ENCODE assay signal across 24 cellular contexts in genomic region chr11:124446926-124447325, GRCh38. TPM values are rescaled to one million over a fixed set of nuclear protein-coding genes. Genes with fewer than 3 reads are reported as not detected.
"Had no signal": no experiment of that assay in that cellular context is flagged by ENCODE, and none has a peak within 500 bp of the region (broad histone marks: within the 10 kb centered on the region; RNA-seq: fewer than 3 reads in every experiment).

No MANE protein-coding gene starts in this region.

- H3K27ac ChIP-seq: gastrocnemius medialis, thyroid gland had no signal

- H3K4me3 ChIP-seq: gastrocnemius medialis, thyroid gland had no signal

- DNase-seq: activated CD4-positive, alpha-beta memory T cell treated with anti-CD3 and anti-CD28 coated beads for 36 hours; activated CD4-positive, alpha-beta T cell treated with anti-CD3 and anti-CD28 coated beads for 48 hours; activated naive CD4-positive, alpha-beta T cell treated with Interleukin-2 at 50 U/mL for 16 hours; activated naive CD8-positive, alpha-beta T cell treated with anti-CD3 and anti-CD28 coated beads, Interleukin-2, amount 10 ng/mL, durations not matched to agents 7 days and 5 days; activated T-cell treated with anti-CD3 and anti-CD28 coated beads, Interleukin-2, amount 50 U/mL, for 48 hours; caudate nucleus; effector memory CD4-positive, alpha-beta T cell; gastrocnemius medialis; hippocampal formation; left ventricle myocardium superior; midbrain; natural killer cell; retina; stimulated activated CD4-positive, alpha-beta T cell treated with anti-CD3 and anti-CD28 coated beads, Interleukin-1b, Interleukin-23, amount 100 ng/mL, for 48 hours; substantia nigra; T-helper 1 cell; T-helper 9 cell; thyroid gland had no signal

- H3K9me3 ChIP-seq: gastrocnemius medialis, thyroid gland had no signal

- H3K36me3 ChIP-seq: gastrocnemius medialis, thyroid gland had no signal

- H3K4me1 ChIP-seq: gastrocnemius medialis, thyroid gland had no signal

- H3K27me3 ChIP-seq: gastrocnemius medialis, thyroid gland had no signal

RNA-seq across cellular contexts. Expression of gene OR8B8, which starts 1.4 kb away (rescaled TPM):
- total RNA-seq: activated CD4-positive, alpha-beta memory T cell treated with anti-CD3 and anti-CD28 coated beads for 36 hours; activated naive CD8-positive, alpha-beta T cell treated with anti-CD3 and anti-CD28 coated beads, Interleukin-2, amount 10 ng/mL, durations not matched to agents 7 days and 5 days; dermis microvascular lymphatic vessel endothelial cell; esophagus mucosa; gastrocnemius medialis; left ventricle myocardium superior; natural killer cell; osteoblast; posterior vena cava; skeletal muscle tissue; thyroid gland; ureter had no signal

RNA-seq across cellular contexts. Expression of gene OR8B4, which starts 22.3 kb away (rescaled TPM):
- total RNA-seq: activated CD4-positive, alpha-beta memory T cell treated with anti-CD3 and anti-CD28 coated beads for 36 hours; activated naive CD8-positive, alpha-beta T cell treated with anti-CD3 and anti-CD28 coated beads, Interleukin-2, amount 10 ng/mL, durations not matched to agents 7 days and 5 days; dermis microvascular lymphatic vessel endothelial cell; esophagus mucosa; gastrocnemius medialis; left ventricle myocardium superior; natural killer cell; osteoblast; posterior vena cava; skeletal muscle tissue; thyroid gland; ureter had no signal

RNA-seq across cellular contexts. Expression of gene OR8B3, which starts 48.1 kb away (rescaled TPM):
- total RNA-seq: activated CD4-positive, alpha-beta memory T cell treated with anti-CD3 and anti-CD28 coated beads for 36 hours; activated naive CD8-positive, alpha-beta T cell treated with anti-CD3 and anti-CD28 coated beads, Interleukin-2, amount 10 ng/mL, durations not matched to agents 7 days and 5 days; dermis microvascular lymphatic vessel endothelial cell; esophagus mucosa; gastrocnemius medialis; left ventricle myocardium superior; natural killer cell; osteoblast; posterior vena cava; skeletal muscle tissue; thyroid gland; ureter had no signal
